1 cellular context compared by ENCODE assay signal in the genomic region with DNA sequence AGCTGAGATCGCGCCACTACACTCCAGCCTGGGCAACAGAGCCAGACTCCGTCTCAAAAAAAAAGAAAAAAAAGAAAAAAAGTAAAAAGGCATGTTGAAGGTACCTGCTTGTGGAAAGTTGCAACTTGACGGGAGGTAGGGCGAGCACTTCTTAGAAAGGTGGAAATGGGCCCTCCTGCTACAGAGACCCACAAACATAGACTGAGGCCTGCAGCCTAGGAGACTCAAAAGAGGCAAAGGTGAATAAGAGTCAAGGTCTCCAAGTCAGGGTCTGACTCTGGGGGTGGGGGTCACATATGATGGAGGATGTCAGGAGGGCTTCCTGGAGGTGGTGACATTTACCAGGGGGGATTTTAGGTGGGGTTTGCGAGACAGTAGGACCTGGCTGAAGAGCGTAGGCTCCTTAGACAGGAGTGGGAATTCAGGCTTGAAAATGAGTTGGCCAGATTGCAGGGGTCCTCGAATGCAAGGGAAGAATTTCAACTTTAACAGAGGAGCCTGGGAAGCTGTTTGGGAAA.
TF ChIP-seq lines count a peak whose summit lies in the region.

No MANE protein-coding gene starts in this region.

TF ChIP-seq in IMR-90, 13 proteins besides CTCF, POLR2A, EP300 and RAD21:
- TF ChIP-seq CHD1 (IDR thresholded peaks at IDR 0.05; ENCODE audit: low read depth, low read length): no peak
- TF ChIP-seq MXI1 (IDR thresholded peaks at IDR 0.05; ENCODE audit: borderline replicate concordance, low read depth, low read length): no peak
- TF ChIP-seq MAFK (IDR thresholded peaks at IDR 0.05; ENCODE audit: low read depth, low read length): no peak
- no peak for TF ChIP-seq NFE2L2 (IDR thresholded peaks at IDR 0.05; ENCODE audit: low read depth, low read length)
- no peak for TF ChIP-seq SMC3 (IDR thresholded peaks at IDR 0.05; ENCODE audit: low read depth, low read length)
- TF ChIP-seq MAZ (IDR thresholded peaks at IDR 0.05; ENCODE audit: borderline replicate concordance, low read depth, low read length): no peak
- TF ChIP-seq RCOR1 (IDR thresholded peaks at IDR 0.05; ENCODE audit: insufficient replicate concordance, low read length): no peak
- no peak for TF ChIP-seq FOS (IDR thresholded peaks at IDR 0.05; ENCODE audit: low read depth, low read length)
- no peak for TF ChIP-seq CEBPB (IDR thresholded peaks at IDR 0.05; ENCODE audit: low read depth, low read length)
- TF ChIP-seq, protein P1, sequence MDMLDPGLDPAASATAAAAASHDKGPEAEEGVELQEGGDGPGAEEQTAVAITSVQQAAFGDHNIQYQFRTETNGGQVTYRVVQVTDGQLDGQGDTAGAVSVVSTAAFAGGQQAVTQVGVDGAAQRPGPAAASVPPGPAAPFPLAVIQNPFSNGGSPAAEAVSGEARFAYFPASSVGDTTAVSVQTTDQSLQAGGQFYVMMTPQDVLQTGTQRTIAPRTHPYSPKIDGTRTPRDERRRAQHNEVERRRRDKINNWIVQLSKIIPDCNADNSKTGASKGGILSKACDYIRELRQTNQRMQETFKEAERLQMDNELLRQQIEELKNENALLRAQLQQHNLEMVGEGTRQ (IDR thresholded peaks at IDR 0.05; ENCODE audit: low read depth, low read length): no peak
- no peak for TF ChIP-seq BHLHE40 (IDR thresholded peaks at IDR 0.05; ENCODE audit: low read depth, low read length)
- TF ChIP-seq RFX5 (IDR thresholded peaks at IDR 0.05; ENCODE audit: low read depth, low read length): no peak
- TF ChIP-seq, protein P2, sequence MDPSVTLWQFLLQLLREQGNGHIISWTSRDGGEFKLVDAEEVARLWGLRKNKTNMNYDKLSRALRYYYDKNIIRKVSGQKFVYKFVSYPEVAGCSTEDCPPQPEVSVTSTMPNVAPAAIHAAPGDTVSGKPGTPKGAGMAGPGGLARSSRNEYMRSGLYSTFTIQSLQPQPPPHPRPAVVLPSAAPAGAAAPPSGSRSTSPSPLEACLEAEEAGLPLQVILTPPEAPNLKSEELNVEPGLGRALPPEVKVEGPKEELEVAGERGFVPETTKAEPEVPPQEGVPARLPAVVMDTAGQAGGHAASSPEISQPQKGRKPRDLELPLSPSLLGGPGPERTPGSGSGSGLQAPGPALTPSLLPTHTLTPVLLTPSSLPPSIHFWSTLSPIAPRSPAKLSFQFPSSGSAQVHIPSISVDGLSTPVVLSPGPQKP (IDR thresholded peaks at IDR 0.05; ENCODE audit: borderline replicate concordance, low read depth, low read length): no peak
TF ChIP-seq in IMR-90: peak in this region for 0.
